18 cellular contexts compared by ENCODE assay signal in genomic region chr3:73813291-73813977, GRCh38.
DNase-seq lines count a peak whose midpoint lies in the region; ATAC-seq, FAIRE-seq and TF ChIP-seq lines count a peak whose summit lies in the region.
"Had no signal": no experiment of that assay in that cellular context is flagged by ENCODE, and none has a peak within 500 bp of the region (broad histone marks: within the 10 kb centered on the region; RNA-seq: fewer than 3 reads in every experiment).

No MANE protein-coding gene starts in this region.

- H3K23ac ChIP-seq in H1 (ENCODE audit: insufficient read length) = no peak overlapping the region

- no peak overlapping the region for H3K56ac ChIP-seq in H1 (replicated peaks; ENCODE audit: insufficient read length, low read depth, low read length)

- H3K36me3 ChIP-seq in H1 (ENCODE audit: control insufficient read depth in 2 of 4, insufficient read depth in 4 of 4, low read length in 3 of 4) = no peaks in the 10 kb centered on the region
- no peaks in the 10 kb centered on the region for H3K36me3 ChIP-seq in neural cell (ENCODE audit: insufficient read depth, low read length)
- H3K36me3 ChIP-seq: BLaER1 treated with 17β-estradiol and CSF1 and Interleukin-3, amounts not matched to agents 10 nM and 100 nM; right lobe of liver had no signal

- H2AFZ ChIP-seq in H1 (ENCODE audit: low read length) (no peak overlapping the region), neural cell (ENCODE audit: low read depth, low read length) (no peak overlapping the region)

- DNase-seq in HL-60 (ENCODE audit: low read depth in 1 of 2, low spot score in 1 of 2) (peak in 1 of 2 experiments; percentile 24), NCI-H2227 treated with DMSO at 0.1 percent for 48 hours (lab: John Stamatoyannopoulos, UW) (peak; percentile 77), H1 (ENCODE audit: low read depth in 1 of 2, low spot score in 2 of 2) (no peak), NCI-H774 (lab: John Stamatoyannopoulos, UW) (no peak)
- DNase-seq: aorta; effector CD8-positive, alpha-beta T cell; glutamatergic neuron; kidney; NCI-H226; right lobe of liver; stimulated activated naive CD4-positive, alpha-beta T cell treated with Interleukin-2 at 50 U/mL for 16 hours had no signal

- TF ChIP-seq CTCF in HL-60 (IDR thresholded peaks at IDR 0.05; ENCODE audit: insufficient read depth, low read length) = no peak
- TF ChIP-seq CTCF in H1 (IDR thresholded peaks at IDR 0.05; ENCODE audit: control extremely low read depth in 1 of 3, insufficient read depth in 1 of 3, low read depth in 1 of 3, low read length in 3 of 3) = no peak
- no peak for TF ChIP-seq CTCF in neural cell (IDR thresholded peaks at IDR 0.05; ENCODE audit: poor library complexity, severe bottlenecking)

- no peaks in the 10 kb centered on the region for H4K20me1 ChIP-seq in H1 (replicated peaks in 1 of 2; ENCODE audit: control insufficient read depth in 1 of 2, insufficient read depth in 2 of 2, low read length in 2 of 2)
- no peaks in the 10 kb centered on the region for H4K20me1 ChIP-seq in neural cell (ENCODE audit: insufficient read depth)
- H4K20me1 ChIP-seq: BLaER1 treated with 17β-estradiol and CSF1 and Interleukin-3, amounts not matched to agents 10 nM and 100 nM had no signal

- TF ChIP-seq RAD21 in H1 (IDR thresholded peaks at IDR 0.05 in 1 of 2, conservative IDR thresholded peaks at IDR 0.05 in 1 of 2; ENCODE audit: low read depth in 2 of 2, low read length in 2 of 2) (no peak), neural cell (conservative IDR thresholded peaks at IDR 0.05) (no peak)

- no peaks in the 10 kb centered on the region for H3K79me1 ChIP-seq in H1 (ENCODE audit: low read depth, low read length)

- TF ChIP-seq POLR2A in H1 (IDR thresholded peaks at IDR 0.05; ENCODE audit: control extremely low read depth in 1 of 2, low read depth in 2 of 2, low read length in 2 of 2) = no peak

- no peak overlapping the region for H2AK5ac ChIP-seq in H1 (ENCODE audit: low read depth, low read length)

- 89% methylated on average over 7 of the region's 7 CpGs; no CpG with 5 or more reads in 1 of the 2 experiments for WGBS in H1 (ENCODE audit: extremely low coverage in 1 of 2, insufficient coverage in 1 of 2, insufficient read length in 1 of 2, insufficient replicate concordance in 2 of 2, low coverage in 1 of 2, low lambda C conversion rate in 2 of 2, missing lambda C conversion rate in 1 of 2), 2 experiments

- no peak overlapping the region for H2BK12ac ChIP-seq in H1 (ENCODE audit: low read depth, low read length)

- no peak overlapping the region for H2BK5ac ChIP-seq in H1 (ENCODE audit: low read depth, low read length)

- H3K4ac ChIP-seq in H1 (replicated peaks; ENCODE audit: insufficient read length, low read depth, low read length) = no peak overlapping the region

- H4K8ac ChIP-seq in H1 (ENCODE audit: extremely low read depth, insufficient read depth, low read length) = no peak overlapping the region

- H2BK20ac ChIP-seq in H1 (ENCODE audit: low read length) = no peak overlapping the region

- H3K27me3 ChIP-seq in HL-60 (ENCODE audit: insufficient read depth, poor library complexity, severe bottlenecking) = no peaks in the 10 kb centered on the region
- H3K27me3 ChIP-seq in H1 (replicated peaks in 1 of 4; ENCODE audit: control insufficient read depth in 3 of 4, extremely low read depth in 1 of 4, insufficient read depth in 3 of 4, low read length in 3 of 4) = peaks cover 0 to 1% (median 0%) of the 10 kb centered on the region in 4 experiments; a peak in 1 of 7 replicates
- H3K27me3 ChIP-seq in neural cell (ENCODE audit: insufficient read depth, low read depth, low read length) = no peaks in the 10 kb centered on the region
- H3K27me3 ChIP-seq: BLaER1 treated with 17β-estradiol and CSF1 and Interleukin-3, amounts not matched to agents 10 nM and 100 nM; right lobe of liver had no signal

- no peak overlapping the region for H3K14ac ChIP-seq in H1 (ENCODE audit: insufficient read length)

- H3K23me2 ChIP-seq in H1 (ENCODE audit: low read depth, low read length) = no peaks in the 10 kb centered on the region

- H3K9me2 ChIP-seq in neural cell (ENCODE audit: insufficient read depth, low read length) = no peaks in the 10 kb centered on the region

- H3K4me3 ChIP-seq in HL-60 (replicated peaks; ENCODE audit: insufficient read depth, low read length) (no peak overlapping the region), H1 (ENCODE audit: extremely low read depth in 1 of 4, insufficient read depth in 2 of 4, low read depth in 3 of 4, low read length in 4 of 4) (no peak overlapping the region), neural cell (ENCODE audit: low read length) (no peak overlapping the region)
- H3K4me3 ChIP-seq: BLaER1 treated with 17β-estradiol and CSF1 and Interleukin-3, amounts not matched to agents 10 nM and 100 nM; right lobe of liver had no signal

- no peak overlapping the region for H3K9ac ChIP-seq in H1 (replicated peaks in 1 of 4; ENCODE audit: extremely low read depth in 1 of 4, low read depth in 3 of 4, low read length in 3 of 4)
- no peak overlapping the region for H3K9ac ChIP-seq in neural cell (ENCODE audit: low read length)
- H3K9ac ChIP-seq: BLaER1 treated with 17β-estradiol and CSF1 and Interleukin-3, amounts not matched to agents 10 nM and 100 nM had no signal

- H3K27ac ChIP-seq in HL-60 (replicated peaks) (peak overlapping the region; percentile 65), H1 (ENCODE audit: low read depth, low read length) (no peak overlapping the region), neural cell (ENCODE audit: low read length) (peak overlapping the region; percentile 60)
- H3K27ac ChIP-seq: BLaER1 treated with 17β-estradiol and CSF1 and Interleukin-3, amounts not matched to agents 10 nM and 100 nM; right lobe of liver had no signal

- ATAC-seq in HG02840 (IDR thresholded peaks at IDR 0.05; ENCODE audit: low FRiP score, unreplicated experiment) = no peak
- ATAC-seq in GM21576 (IDR thresholded peaks at IDR 0.05; ENCODE audit: unreplicated experiment) = no peak
- ATAC-seq in HG02852 (IDR thresholded peaks at IDR 0.05; ENCODE audit: unreplicated experiment) = no peak
- ATAC-seq: HCT116 had no signal

- H3K4me2 ChIP-seq in H1 (ENCODE audit: insufficient read depth in 1 of 2, low read depth in 2 of 2, low read length in 2 of 2) = no peak overlapping the region
- no peak overlapping the region for H3K4me2 ChIP-seq in neural cell (ENCODE audit: low read length)

- CTCF ChIA-PET in H1 (lab: Charles Lee; ENCODE audit: partially characterized antibody) = interaction anchor here (1.2 kb wide), 1 partner anchor 34 kb away, joined by 4 read pairs; no protein-coding TSS in a partner anchor

- H4K5ac ChIP-seq in H1 (ENCODE audit: insufficient read length, low read depth, low read length) = no peak overlapping the region

- H3K79me2 ChIP-seq in H1 (ENCODE audit: control insufficient read depth in 1 of 2, insufficient read depth in 2 of 2, low read length in 2 of 2) = no peaks in the 10 kb centered on the region
- H3K79me2 ChIP-seq in neural cell (replicated peaks; ENCODE audit: insufficient read depth, low read length) = no peaks in the 10 kb centered on the region

- H3K18ac ChIP-seq in H1 (ENCODE audit: extremely low read depth, low read length) = no peak overlapping the region

- no peaks in the 10 kb centered on the region for H3F3A ChIP-seq in neural cell (ENCODE audit: insufficient read depth, low read length, poor library complexity, severe bottlenecking)

- no peak overlapping the region for H2BK15ac ChIP-seq in H1 (ENCODE audit: low read length)

- H2BK120ac ChIP-seq in H1 (replicated peaks; ENCODE audit: low read depth, low read length) = no peak overlapping the region

- no peak overlapping the region for H4K91ac ChIP-seq in H1 (replicated peaks; ENCODE audit: insufficient read length, low read length)

- H3K9me3 ChIP-seq in H1 (ENCODE audit: insufficient read depth in 2 of 2, low read depth in 1 of 2, low read length in 1 of 2) = no peaks in the 10 kb centered on the region
- H3K9me3 ChIP-seq in neural cell (ENCODE audit: low read length) = no peaks in the 10 kb centered on the region
- H3K9me3 ChIP-seq: right lobe of liver had no signal

- FAIRE-seq in H1 (lab: Jason Lieb, UNC) = peak; percentile 32
- FAIRE-seq: kidney, urothelium cell line had no signal

- peaks cover 0 to 2% (median 0%) of the 10 kb centered on the region in 4 experiments; a peak in 1 of 7 replicates for H3K4me1 ChIP-seq in H1 (replicated peaks in 1 of 4; ENCODE audit: control insufficient read depth in 3 of 4, insufficient read depth in 4 of 4, low read length in 3 of 4)
- H3K4me1 ChIP-seq: right lobe of liver had no signal

- TF ChIP-seq EP300 in H1 (IDR thresholded peaks at IDR 0.05; ENCODE audit: borderline replicate concordance in 1 of 2, low read depth in 2 of 2, low read length in 2 of 2) = no peak
- no peak for TF ChIP-seq EP300 in neural cell (conservative IDR thresholded peaks at IDR 0.05; ENCODE audit: poor library complexity, severe bottlenecking)

- POLR2A ChIA-PET in H1 (lab: Charles Lee; ENCODE audit: partially characterized antibody) = no interaction called here

TF ChIP-seq in H1, 55 proteins besides CTCF, POLR2A, EP300 and RAD21:
- TF ChIP-seq CBX5 (IDR thresholded peaks at IDR 0.05; ENCODE audit: low read depth, low read length) (no peak), HDAC6 (IDR thresholded peaks at IDR 0.05; ENCODE audit: low read depth, low read length) (no peak), JUN (IDR thresholded peaks at IDR 0.05; ENCODE audit: low read depth, low read length) (no peak), JUND (IDR thresholded peaks at IDR 0.05; ENCODE audit: low read length) (no peak), SIN3A (conservative IDR thresholded peaks at IDR 0.05 in 1 of 2, IDR thresholded peaks at IDR 0.05 in 1 of 2; ENCODE audit: low read depth in 1 of 2, low read length in 2 of 2) (no peak), CHD2 (IDR thresholded peaks at IDR 0.05; ENCODE audit: low read length) (no peak)
TF ChIP-seq in H1: peak in this region for 0.

TF ChIP-seq in neural cell, 6 proteins besides CTCF, POLR2A, EP300 and RAD21 (continues in another document):
- TF ChIP-seq POLR2AphosphoS5 (IDR thresholded peaks at IDR 0.05) = no peak
